ENCODE assay signal across 1 cellular context in genomic region chr20:38094373-38094775, GRCh38.
TF ChIP-seq lines count a peak whose summit lies in the region.

No MANE protein-coding gene starts in this region.

TF ChIP-seq in GM12878, 131 proteins besides CTCF, POLR2A, EP300 and RAD21 (continued from another document):
- TF ChIP-seq, protein P1, sequence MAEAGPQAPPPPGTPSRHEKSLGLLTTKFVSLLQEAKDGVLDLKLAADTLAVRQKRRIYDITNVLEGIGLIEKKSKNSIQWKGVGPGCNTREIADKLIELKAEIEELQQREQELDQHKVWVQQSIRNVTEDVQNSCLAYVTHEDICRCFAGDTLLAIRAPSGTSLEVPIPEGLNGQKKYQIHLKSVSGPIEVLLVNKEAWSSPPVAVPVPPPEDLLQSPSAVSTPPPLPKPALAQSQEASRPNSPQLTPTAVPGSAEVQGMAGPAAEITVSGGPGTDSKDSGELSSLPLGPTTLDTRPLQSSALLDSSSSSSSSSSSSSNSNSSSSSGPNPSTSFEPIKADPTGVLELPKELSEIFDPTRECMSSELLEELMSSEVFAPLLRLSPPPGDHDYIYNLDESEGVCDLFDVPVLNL (IDR thresholded peaks at IDR 0.05; ENCODE audit: low read depth, low read length), result no peak
- TF ChIP-seq JUNB (IDR thresholded peaks at IDR 0.05), result peak; percentile 88
- TF ChIP-seq JUND (IDR thresholded peaks at IDR 0.05; ENCODE audit: low read depth, low read length), result peak; percentile 67; the same call in 1 of the 2 replicates
- no peak; the same call in 1 of the 2 replicates for TF ChIP-seq ZBTB40 (IDR thresholded peaks at IDR 0.05; ENCODE audit: borderline replicate concordance)
- 0 out of 2 replicates have a peak, but pooled peaks have one; percentile 29 for TF ChIP-seq ZBED1 (IDR thresholded peaks at IDR 0.05; ENCODE audit: borderline replicate concordance)
- TF ChIP-seq, protein P2, sequence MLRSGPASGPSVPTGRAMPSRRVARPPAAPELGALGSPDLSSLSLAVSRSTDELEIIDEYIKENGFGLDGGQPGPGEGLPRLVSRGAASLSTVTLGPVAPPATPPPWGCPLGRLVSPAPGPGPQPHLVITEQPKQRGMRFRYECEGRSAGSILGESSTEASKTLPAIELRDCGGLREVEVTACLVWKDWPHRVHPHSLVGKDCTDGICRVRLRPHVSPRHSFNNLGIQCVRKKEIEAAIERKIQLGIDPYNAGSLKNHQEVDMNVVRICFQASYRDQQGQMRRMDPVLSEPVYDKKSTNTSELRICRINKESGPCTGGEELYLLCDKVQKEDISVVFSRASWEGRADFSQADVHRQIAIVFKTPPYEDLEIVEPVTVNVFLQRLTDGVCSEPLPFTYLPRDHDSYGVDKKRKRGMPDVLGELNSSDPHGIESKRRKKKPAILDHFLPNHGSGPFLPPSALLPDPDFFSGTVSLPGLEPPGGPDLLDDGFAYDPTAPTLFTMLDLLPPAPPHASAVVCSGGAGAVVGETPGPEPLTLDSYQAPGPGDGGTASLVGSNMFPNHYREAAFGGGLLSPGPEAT (IDR thresholded peaks at IDR 0.05; ENCODE audit: low read depth), result no peak
- TF ChIP-seq HSF1 (IDR thresholded peaks at IDR 0.05; ENCODE audit: low read depth, low read length), result no peak
- TF ChIP-seq GABPA (IDR thresholded peaks at IDR 0.05; ENCODE audit: low read depth), result peak; percentile 53; the same call in 1 of the 2 replicates
- TF ChIP-seq ATF3 (IDR thresholded peaks at IDR 0.05; ENCODE audit: borderline replicate concordance, extremely low read depth, low read depth, low read length), result no peak
- peak in 1 of 2 experiments; percentile 53; a peak in 1 of 4 replicates for TF ChIP-seq ETV6 (conservative IDR thresholded peaks at IDR 0.05 in 1 of 2, IDR thresholded peaks at IDR 0.05 in 1 of 2; ENCODE audit: borderline replicate concordance in 1 of 2, low read depth in 1 of 2)
- TF ChIP-seq ZNF24 (IDR thresholded peaks at IDR 0.05), result 0 out of 2 replicates have a peak, but pooled peaks have one; percentile 11
- TF ChIP-seq ZNF274 (IDR thresholded peaks at IDR 0.05; ENCODE audit: insufficient read depth, insufficient read length), result no peak
